Comparison of ENCODE assay signal across 17 cellular contexts in genomic region chr10:96740141-96740540, GRCh38. TPM values are rescaled to one million over a fixed set of nuclear protein-coding genes. Genes with fewer than 3 reads are reported as not detected.
A peak's percentile ranks its signal among the peaks of the same experiment; 100 is the strongest.
DNase-seq lines count a peak whose midpoint lies in the region; ATAC-seq, FAIRE-seq and TF ChIP-seq lines count a peak whose summit lies in the region.
"Had no signal": no experiment of that assay in that cellular context is flagged by ENCODE, and none has a peak within 500 bp of the region (broad histone marks: within the 10 kb centered on the region; RNA-seq: fewer than 3 reads in every experiment).

No MANE protein-coding gene starts in this region.

- H3K27me3 ChIP-seq in right cardiac atrium (ENCODE audit: control insufficient read depth, insufficient read depth): peaks cover 3% of the 10 kb centered on the region
- no peaks in the 10 kb centered on the region for H3K27me3 ChIP-seq in heart left ventricle
- no peaks in the 10 kb centered on the region for H3K27me3 ChIP-seq in CD4-positive, alpha-beta memory T cell (ENCODE audit: insufficient read depth, low read length)
- H3K27me3 ChIP-seq: Peyer's patch had no signal

- DNase-seq in right cardiac atrium: no peak
- DNase-seq in heart left ventricle: no peak
- DNase-seq in memory B cell (ENCODE audit: low spot score in 2 of 2): no peak
- DNase-seq in urothelium cell line (ENCODE audit: low spot score): no peak
- no peak for DNase-seq in CD4-positive, alpha-beta memory T cell
- DNase-seq in NCI-H524 (lab: John Stamatoyannopoulos, UW): no peak
- DNase-seq: Calu3; CD4-positive, CD25-positive, alpha-beta regulatory T cell; DMS79; NCI-H1417; NCI-H1930; NCI-H2171; NCI-H82; Right ventricle myocardium superior had no signal

- no peak overlapping the region for H3K4me3 Mint-ChIP-seq in memory B cell
- H3K4me3 Mint-ChIP-seq in CD4-positive, alpha-beta memory T cell: no peak overlapping the region

- peak overlapping the region; percentile 75 for H3K27ac Mint-ChIP-seq in memory B cell
- no peak overlapping the region for H3K27ac Mint-ChIP-seq in CD4-positive, alpha-beta memory T cell

- CTCF ChIA-PET in CD4-positive, alpha-beta memory T cell (lab: Charles Lee; ENCODE audit: partially characterized antibody): interaction anchor here (1.7 kb wide), 1 partner anchor 297 kb away, joined by 5 read pairs; no protein-coding TSS in a partner anchor

- peak overlapping the region; percentile 17 for H3K27ac ChIP-seq in right cardiac atrium (ENCODE audit: low read length)
- H3K27ac ChIP-seq in heart left ventricle: peak overlapping the region in 2 of 12 donors; percentile 46 to 83
- H3K27ac ChIP-seq in cingulate gyrus (ENCODE audit: low read depth, low read length): peak overlapping the region; percentile 10
- H3K27ac ChIP-seq in CD4-positive, alpha-beta memory T cell (ENCODE audit: low read depth, low read length): no peak overlapping the region

- intact Hi-C loops in right cardiac atrium (cut with DNase I): loop anchor here in 2 of 4 donors (10.0 kb wide), 2 partner anchors 345 to 355 kb away; no protein-coding TSS in a partner anchor
- intact Hi-C loops in heart left ventricle (cut with DNase I): loop anchor here in 5 of 10 donors (5.0 to 10.0 kb wide), 4 partner anchors 98 to 365 kb away; no protein-coding TSS in a partner anchor
- intact Hi-C loops in CD4-positive, alpha-beta memory T cell (cut with micrococcal nuclease): loop anchor here (5.0 kb wide), 1 partner anchor 98 kb away; no protein-coding TSS in a partner anchor

- no peaks in the 10 kb centered on the region for H3K4me1 ChIP-seq in right cardiac atrium (ENCODE audit: control insufficient read depth, insufficient read depth, low read length)
- H3K4me1 ChIP-seq in heart left ventricle: peaks cover 0 to 25% (median 0%) of the 10 kb centered on the region in 12 donors
- no peaks in the 10 kb centered on the region for H3K4me1 ChIP-seq in CD4-positive, alpha-beta memory T cell (ENCODE audit: insufficient read depth, low read length)
- H3K4me1 ChIP-seq: Peyer's patch had no signal

- no peaks in the 10 kb centered on the region for H3K9me3 ChIP-seq in right cardiac atrium (ENCODE audit: control insufficient read depth, low read length)
- no peaks in the 10 kb centered on the region for H3K9me3 ChIP-seq in heart left ventricle
- H3K9me3 ChIP-seq in CD4-positive, alpha-beta memory T cell (ENCODE audit: control insufficient read depth in 1 of 2, low read length in 2 of 2): no peaks in the 10 kb centered on the region
- H3K9me3 ChIP-seq: Peyer's patch had no signal

- WGBS in right cardiac atrium: 86% methylated on average over 7 of the region's 7 CpGs
- 90 to 97% (median 92%) methylated on average over 7 of the region's 7 CpGs for WGBS in heart left ventricle, 4 donors

- no peak for TF ChIP-seq POLR2A in heart left ventricle (IDR thresholded peaks at IDR 0.05)

- POLR2A ChIA-PET in CD4-positive, alpha-beta memory T cell (lab: Charles Lee; ENCODE audit: partially characterized antibody): no interaction called here

- no peak overlapping the region for H3K4me3 ChIP-seq in right cardiac atrium (ENCODE audit: low read length)
- no peak overlapping the region for H3K4me3 ChIP-seq in heart left ventricle
- no peak overlapping the region for H3K4me3 ChIP-seq in CD4-positive, alpha-beta memory T cell (ENCODE audit: low read length in 2 of 2)
- H3K4me3 ChIP-seq: Peyer's patch had no signal

- H3K9me3 Mint-ChIP-seq in memory B cell: no peaks in the 10 kb centered on the region
- no peaks in the 10 kb centered on the region for H3K9me3 Mint-ChIP-seq in CD4-positive, alpha-beta memory T cell
- H3K9me3 Mint-ChIP-seq: CD4-positive, CD25-positive, alpha-beta regulatory T cell had no signal

- no peak for TF ChIP-seq CTCF in heart left ventricle (IDR thresholded peaks at IDR 0.05)

- H3K36me3 ChIP-seq in heart left ventricle: no peaks in the 10 kb centered on the region
- no peaks in the 10 kb centered on the region for H3K36me3 ChIP-seq in CD4-positive, alpha-beta memory T cell (ENCODE audit: insufficient read depth, low read length)
- H3K36me3 ChIP-seq: Peyer's patch had no signal

- H3K27me3 Mint-ChIP-seq in memory B cell: no peaks in the 10 kb centered on the region
- H3K27me3 Mint-ChIP-seq in CD4-positive, alpha-beta memory T cell: peaks cover 0 to 5% of the 10 kb centered on the region in 2 donors

- no peaks in the 10 kb centered on the region for H3K36me3 Mint-ChIP-seq in memory B cell
- H3K36me3 Mint-ChIP-seq in CD4-positive, alpha-beta memory T cell: no peaks in the 10 kb centered on the region
- H3K36me3 Mint-ChIP-seq: CD4-positive, CD25-positive, alpha-beta regulatory T cell had no signal

- no peak for FAIRE-seq in urothelium cell line (lab: Jason Lieb, UNC)

- peaks cover 26% of the 10 kb centered on the region for H3K4me1 Mint-ChIP-seq in memory B cell
- H3K4me1 Mint-ChIP-seq in CD4-positive, alpha-beta memory T cell: peaks cover 0 to 4% (median 0%) of the 10 kb centered on the region in 4 donors
- H3K4me1 Mint-ChIP-seq: CD4-positive, CD25-positive, alpha-beta regulatory T cell had no signal

- ATAC-seq in right cardiac atrium (no peak), heart left ventricle (no peak), memory B cell (ENCODE audit: low read depth) (no peak), HG02678 (IDR thresholded peaks at IDR 0.05; ENCODE audit: unreplicated experiment) (no peak)

RNA-seq across cellular contexts. Expression of gene PIK3AP1, which starts 19.8 kb away (rescaled TPM):
- total RNA-seq in right cardiac atrium: 10 to 100 TPM in 1 of 4 donors, 1 to 10 TPM in 3; 3.6 to 10.5 (median 6.2) TPM
- 1.4 TPM for polyA plus RNA-seq in right cardiac atrium
- total RNA-seq in heart left ventricle: 10 to 100 TPM in 2 of 9 donors, 1 to 10 TPM in 7; 1.4 to 37.9 (median 6.1) TPM
- 1 to 10 TPM; 1.3 to 1.8 TPM for polyA plus RNA-seq in heart left ventricle
- total RNA-seq in CD4-positive, alpha-beta memory T cell: 1 to 10 TPM; 1.7 to 2.6 TPM
- 1 to 10 TPM; 1.1 to 1.3 TPM for polyA plus RNA-seq in CD4-positive, alpha-beta memory T cell
